7 cellular contexts compared by ENCODE assay signal in genomic region chr1:144882343-144882742, GRCh38.
DNase-seq lines count a peak whose midpoint lies in the region; ATAC-seq and TF ChIP-seq lines count a peak whose summit lies in the region.
"Not testable (repeated sequence)": the region's sequence is repeated elsewhere in the genome, so short reads cannot be mapped to it uniquely, and the experiment has no call there.

No MANE protein-coding gene starts in this region.

- TF ChIP-seq CTCF in BE2C (IDR thresholded peaks at IDR 0.05; ENCODE audit: low read depth, low read length); OCI-LY1 (IDR thresholded peaks at IDR 0.05; ENCODE audit: low read length); retinal pigment epithelial cell (conservative IDR thresholded peaks at IDR 0.05; ENCODE audit: low read depth, low read length): not testable (repeated sequence)

- not testable (repeated sequence) for H3K4me1 Mint-ChIP-seq in activated naive CD4-positive, alpha-beta T cell treated with anti-CD3 and anti-CD28 coated beads, Interleukin-2, amount 10 ng/mL, durations not matched to agents 7 days and 5 days; dendritic cell treated with granulocyte-macrophage colony-stimulating factor and Interleukin-4, amounts not matched to agents 40 ng/mL and 50 ng/mL, for 4 days (ENCODE audit: low read depth); immature natural killer cell

- not testable (repeated sequence) for H3K79me2 ChIP-seq in OCI-LY1 (ENCODE audit: insufficient read depth, low read length)

- not testable (repeated sequence) for H4K20me1 ChIP-seq in OCI-LY1 (ENCODE audit: insufficient read depth, low read length)

- DNase-seq in BE2C: peak; percentile 8
- peak; percentile 19 for DNase-seq in activated naive CD4-positive, alpha-beta T cell treated with anti-CD3 and anti-CD28 coated beads, Interleukin-2, amount 10 ng/mL, durations not matched to agents 7 days and 5 days
- DNase-seq in immature natural killer cell: peak in 2 of 3 donors; percentile 21 to 22
- not testable (repeated sequence) for DNase-seq in retinal pigment epithelial cell (ENCODE audit: low read depth)
- DNase-seq in stimulated activated naive CD8-positive, alpha-beta T cell treated with anti-CD3 and anti-CD28 coated beads, Interleukin-15, Interleukin-2, amounts not matched to agents 100 U/mL and 50 U/mL, for 24 hours: peak; percentile 3

- not testable (repeated sequence) for H3K36me3 ChIP-seq in BE2C; OCI-LY1 (ENCODE audit: insufficient read depth, low read length)

- H3K27me3 ChIP-seq in BE2C; OCI-LY1 (ENCODE audit: insufficient read depth, low read length): not testable (repeated sequence)

- not testable (repeated sequence) for H3K9me3 ChIP-seq in BE2C; OCI-LY1 (ENCODE audit: low read length)

- H3K9me2 ChIP-seq in OCI-LY1 (ENCODE audit: low read depth, low read length): not testable (repeated sequence)

- ATAC-seq in stimulated activated naive CD8-positive, alpha-beta T cell treated with anti-CD3 and anti-CD28 coated beads, Interleukin-15, Interleukin-2, amounts not matched to agents 100 U/mL and 50 U/mL, for 24 hours: not testable (repeated sequence)

- H3K4me2 ChIP-seq in OCI-LY1 (ENCODE audit: low read length): not testable (repeated sequence)

- H3K27ac Mint-ChIP-seq in activated naive CD4-positive, alpha-beta T cell treated with anti-CD3 and anti-CD28 coated beads, Interleukin-2, amount 10 ng/mL, durations not matched to agents 7 days and 5 days; dendritic cell treated with granulocyte-macrophage colony-stimulating factor and Interleukin-4, amounts not matched to agents 40 ng/mL and 50 ng/mL, for 4 days; immature natural killer cell: not testable (repeated sequence)

- H2AFZ ChIP-seq in OCI-LY1 (ENCODE audit: low read length): not testable (repeated sequence)

- not testable (repeated sequence) for H3F3A ChIP-seq in OCI-LY1 (ENCODE audit: insufficient read depth, low read length)

- H3K9ac ChIP-seq in OCI-LY1 (ENCODE audit: low read length): not testable (repeated sequence)

- CTCF ChIA-PET in activated naive CD4-positive, alpha-beta T cell treated with anti-CD3 and anti-CD28 coated beads, Interleukin-2, amount 10 ng/mL, durations not matched to agents 7 days and 5 days (lab: Charles Lee): not testable (repeated sequence)

- intact Hi-C loops in dendritic cell treated with granulocyte-macrophage colony-stimulating factor and Interleukin-4, amounts not matched to agents 40 ng/mL and 50 ng/mL, for 4 days (cut with micrococcal nuclease): not testable (repeated sequence)

- not testable (repeated sequence) for H3K4me3 Mint-ChIP-seq in activated naive CD4-positive, alpha-beta T cell treated with anti-CD3 and anti-CD28 coated beads, Interleukin-2, amount 10 ng/mL, durations not matched to agents 7 days and 5 days; immature natural killer cell
- H3K4me3 Mint-ChIP-seq in dendritic cell treated with granulocyte-macrophage colony-stimulating factor and Interleukin-4, amounts not matched to agents 40 ng/mL and 50 ng/mL, for 4 days: peak overlapping the region; percentile 53

- not testable (repeated sequence) for H3K36me3 Mint-ChIP-seq in activated naive CD4-positive, alpha-beta T cell treated with anti-CD3 and anti-CD28 coated beads, Interleukin-2, amount 10 ng/mL, durations not matched to agents 7 days and 5 days; dendritic cell treated with granulocyte-macrophage colony-stimulating factor and Interleukin-4, amounts not matched to agents 40 ng/mL and 50 ng/mL, for 4 days (ENCODE audit: low read depth); immature natural killer cell

- not testable (repeated sequence) for H3K27ac ChIP-seq in OCI-LY1 (ENCODE audit: low read depth, low read length, poor library complexity, severe bottlenecking)

- not testable (repeated sequence) for H3K9me3 Mint-ChIP-seq in activated naive CD4-positive, alpha-beta T cell treated with anti-CD3 and anti-CD28 coated beads, Interleukin-2, amount 10 ng/mL, durations not matched to agents 7 days and 5 days; dendritic cell treated with granulocyte-macrophage colony-stimulating factor and Interleukin-4, amounts not matched to agents 40 ng/mL and 50 ng/mL, for 4 days; immature natural killer cell

- not testable (repeated sequence) for H3K4me3 ChIP-seq in BE2C (ENCODE audit: low read depth, low read length)
- H3K4me3 ChIP-seq in OCI-LY1 (ENCODE audit: low read depth, low read length, poor library complexity, severe bottlenecking) (peak overlapping the region; percentile 44), retinal pigment epithelial cell (ENCODE audit: low read length) (peak overlapping the region; percentile 24)

- H3K27me3 Mint-ChIP-seq in activated naive CD4-positive, alpha-beta T cell treated with anti-CD3 and anti-CD28 coated beads, Interleukin-2, amount 10 ng/mL, durations not matched to agents 7 days and 5 days: peaks cover 12% of the 10 kb centered on the region
- H3K27me3 Mint-ChIP-seq in dendritic cell treated with granulocyte-macrophage colony-stimulating factor and Interleukin-4, amounts not matched to agents 40 ng/mL and 50 ng/mL, for 4 days; immature natural killer cell (ENCODE audit: low read depth in 3 of 3): not testable (repeated sequence)

- H3K4me1 ChIP-seq in BE2C; OCI-LY1 (ENCODE audit: insufficient read depth, low read length, severe bottlenecking): not testable (repeated sequence)
